In the genomic region with DNA sequence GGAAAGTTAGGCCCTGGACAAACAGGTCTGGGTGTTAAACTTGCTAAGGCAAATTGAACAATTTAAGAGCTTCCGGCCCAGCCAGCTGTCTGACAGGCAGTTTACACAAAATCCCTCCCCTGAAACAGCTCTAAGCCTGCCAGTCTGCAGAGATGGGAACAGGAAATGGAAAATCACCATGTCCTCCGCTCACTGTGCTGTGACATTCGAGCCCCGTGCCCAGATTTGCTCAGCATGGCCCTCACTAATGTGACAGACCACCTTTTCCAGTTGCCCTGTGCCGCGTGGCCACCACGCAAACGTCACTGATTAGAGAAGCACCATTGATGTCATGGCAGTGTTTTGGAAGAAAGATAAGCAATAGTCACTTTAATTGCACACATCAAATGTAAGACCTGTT, we compare ENCODE assay signal across 8 cellular contexts. TPM values are rescaled to one million over a fixed set of nuclear protein-coding genes. Genes with fewer than 3 reads are reported as not detected.
DNase-seq lines count a peak whose midpoint lies in the region; ATAC-seq and TF ChIP-seq lines count a peak whose summit lies in the region.

No MANE protein-coding gene starts in this region.

- intact Hi-C loops in lower lobe of right lung (cut with DNase I), result no loop called here
- intact Hi-C loops in activated CD4-positive, alpha-beta memory T cell treated with anti-CD3 and anti-CD28 coated beads for 36 hours (cut with micrococcal nuclease), result no loop called here

- H3K27ac ChIP-seq in lower lobe of right lung, result peak overlapping the region; percentile 57
- H3K27ac ChIP-seq in Peyer's patch, result peak overlapping the region in 2 of 4 donors; percentile 34 to 44

- H3K4me3 ChIP-seq in lower lobe of right lung (no peak overlapping the region), Peyer's patch (no peak overlapping the region)

- no peaks in the 10 kb centered on the region for H3K36me3 ChIP-seq in lower lobe of right lung
- H3K36me3 ChIP-seq in Peyer's patch, result no peaks in the 10 kb centered on the region

- H3K4me1 ChIP-seq in lower lobe of right lung, result peaks cover 41% of the 10 kb centered on the region
- H3K4me1 ChIP-seq in Peyer's patch, result peaks cover 0 to 21% (median 0%) of the 10 kb centered on the region in 4 donors

- TF ChIP-seq CTCF in lower lobe of right lung (IDR thresholded peaks at IDR 0.05) (no peak), Peyer's patch (IDR thresholded peaks at IDR 0.05) (no peak)

- CTCF ChIA-PET in activated CD4-positive, alpha-beta memory T cell treated with anti-CD3 and anti-CD28 coated beads for 36 hours (lab: Charles Lee), result no interaction called here

- no peaks in the 10 kb centered on the region for H3K27me3 ChIP-seq in lower lobe of right lung (ENCODE audit: low read depth)
- no peaks in the 10 kb centered on the region for H3K27me3 ChIP-seq in Peyer's patch

- H3K9me3 ChIP-seq in lower lobe of right lung (no peaks in the 10 kb centered on the region), Peyer's patch (no peaks in the 10 kb centered on the region)

- peak; percentile 93 for DNase-seq in DMS53 (lab: John Stamatoyannopoulos, UW)
- DNase-seq in UCSD-AML1 (lab: John Stamatoyannopoulos, UW; ENCODE audit: unreplicated experiment), result peak; percentile 40
- DNase-seq in lower lobe of right lung, result peak; percentile 62
- no peak for DNase-seq in activated CD4-positive, alpha-beta memory T cell treated with anti-CD3 and anti-CD28 coated beads for 36 hours
- no peak for DNase-seq in germinal center (ENCODE audit: low spot score)
- no peak for DNase-seq in Peyer's patch

- H3K27me3 Mint-ChIP-seq in activated CD4-positive, alpha-beta memory T cell treated with anti-CD3 and anti-CD28 coated beads for 36 hours, result no peaks in the 10 kb centered on the region

- H3K36me3 Mint-ChIP-seq in activated CD4-positive, alpha-beta memory T cell treated with anti-CD3 and anti-CD28 coated beads for 36 hours, result no peaks in the 10 kb centered on the region

- POLR2A ChIA-PET in activated CD4-positive, alpha-beta memory T cell treated with anti-CD3 and anti-CD28 coated beads for 36 hours (lab: Charles Lee), result no interaction called here

- H3K27ac Mint-ChIP-seq in activated CD4-positive, alpha-beta memory T cell treated with anti-CD3 and anti-CD28 coated beads for 36 hours, result no peak overlapping the region

- H3K4me1 Mint-ChIP-seq in activated CD4-positive, alpha-beta memory T cell treated with anti-CD3 and anti-CD28 coated beads for 36 hours (ENCODE audit: low read depth), result peaks cover 3% of the 10 kb centered on the region

- ATAC-seq in HG02642 (IDR thresholded peaks at IDR 0.05; ENCODE audit: poor library complexity, unreplicated experiment), result peak; percentile 56
- peak; percentile 59 to 60 for ATAC-seq in lower lobe of right lung
- ATAC-seq in GM19035 (IDR thresholded peaks at IDR 0.05; ENCODE audit: unreplicated experiment), result no peak

- TF ChIP-seq POLR2A in Peyer's patch (IDR thresholded peaks at IDR 0.05), result no peak

- no peak overlapping the region for H3K4me3 Mint-ChIP-seq in activated CD4-positive, alpha-beta memory T cell treated with anti-CD3 and anti-CD28 coated beads for 36 hours

- H3K9me3 Mint-ChIP-seq in activated CD4-positive, alpha-beta memory T cell treated with anti-CD3 and anti-CD28 coated beads for 36 hours, result no peaks in the 10 kb centered on the region

RNA-seq across cellular contexts. Expression of a gene that starts 41.0 kb away (rescaled TPM):
- total RNA-seq in lower lobe of right lung (15.5 TPM), Peyer's patch (10 to 100 TPM in 3 of 4 donors, 1 to 10 TPM in 1; 6.9 to 15.1 (median 12.6) TPM)
- not detected for total RNA-seq in activated CD4-positive, alpha-beta memory T cell treated with anti-CD3 and anti-CD28 coated beads for 36 hours

RNA-seq across cellular contexts. Expression of a gene that starts 42.1 kb away (rescaled TPM):
- total RNA-seq in lower lobe of right lung (4.9 TPM), Peyer's patch (1,000 to 10,000 TPM; 1,180 to 6,474 (median 2,517) TPM)
- not detected for total RNA-seq in activated CD4-positive, alpha-beta memory T cell treated with anti-CD3 and anti-CD28 coated beads for 36 hours

Comparison
In these comparisons a context has a peak if more than half of its experiments do, and no peak if none do; other contexts are left out.
1. DNase-seq: peak in DMS53 (single experiment), UCSD-AML1 (single experiment) and lower lobe of right lung (single experiment); none in activated CD4-positive, alpha-beta memory T cell treated with anti-CD3 and anti-CD28 coated beads for 36 hours (single experiment), germinal center (single experiment) and Peyer's patch (0 of 3).
2. RNA of a gene that starts 41.0 kb away (total RNA-seq): 15.5 TPM in lower lobe of right lung (single experiment) and 6.9 to 15.1 TPM in Peyer's patch; not detected in activated CD4-positive, alpha-beta memory T cell treated with anti-CD3 and anti-CD28 coated beads for 36 hours; every median in the first group is over 4 times any median in the second.
3. RNA of a gene that starts 42.1 kb away (total RNA-seq): 1,180 to 6,474 TPM in Peyer's patch; 4.9 TPM in lower lobe of right lung (single experiment) and not detected in activated CD4-positive, alpha-beta memory T cell treated with anti-CD3 and anti-CD28 coated beads for 36 hours; every median in the first group is over 100 times any median in the second.